In the genomic region with DNA sequence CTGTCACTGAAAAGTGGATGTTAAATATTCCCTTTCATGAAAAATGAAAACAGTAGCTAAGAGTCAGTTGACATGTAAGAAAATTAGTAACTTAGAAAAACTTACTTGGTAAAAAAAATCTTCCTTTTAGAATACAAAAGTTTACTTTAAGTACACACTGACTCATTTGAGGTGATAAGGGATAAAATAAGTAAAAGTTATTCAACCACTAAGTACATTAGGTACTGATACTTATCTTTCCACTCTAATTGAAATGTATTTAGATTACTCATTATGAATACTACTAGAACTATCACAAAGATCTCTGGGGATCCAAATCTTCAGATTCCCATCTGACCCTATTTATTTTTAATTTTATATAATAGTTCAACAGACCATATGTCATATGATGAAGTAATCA, we compare ENCODE assay signal across 28 cellular contexts. TPM values are rescaled to one million over a fixed set of nuclear protein-coding genes. Genes with fewer than 3 reads are reported as not detected.
"Had no signal": no experiment of that assay in that cellular context is flagged by ENCODE, and none has a peak within 500 bp of the region (broad histone marks: within the 10 kb centered on the region; RNA-seq: fewer than 3 reads in every experiment).

No MANE protein-coding gene starts in this region.

- H3K36me3 ChIP-seq: neural progenitor cell, ovary had no signal

- H3K4me2 ChIP-seq: neural progenitor cell had no signal

- H2AFZ ChIP-seq: neural progenitor cell had no signal

- H3K9me3 ChIP-seq: esophagus muscularis mucosa, gastroesophageal sphincter, left ventricle myocardium inferior, lower lobe of right lung, ovary, prostate gland, right lobe of liver, suprapubic skin, tibial artery, upper lobe of right lung, vagina had no signal

- H3K27me3 ChIP-seq: dorsolateral prefrontal cortex, esophagus muscularis mucosa, gastroesophageal sphincter, neural progenitor cell, ovary, right lobe of liver, suprapubic skin, tibial artery, upper lobe of right lung, vagina had no signal

- H3K27ac ChIP-seq: dorsolateral prefrontal cortex, epithelial cell of prostate, esophagus muscularis mucosa, gastroesophageal sphincter, left ventricle myocardium inferior, lower lobe of right lung, neural progenitor cell, ovary, prostate gland, right lobe of liver, suprapubic skin, tibial artery, upper lobe of right lung, vagina had no signal

- H3K27me3 Mint-ChIP-seq: memory B cell; natural killer cell treated with Interleukin-12 subunit alpha and Interleukin-12 subunit beta and Interleukin-15 and Interleukin-18, amount 100 ng/mL, for 72 hours had no signal

- H3K4me1 ChIP-seq: esophagus muscularis mucosa, gastroesophageal sphincter, left ventricle myocardium inferior, lower lobe of right lung, neural progenitor cell, prostate gland, right lobe of liver, suprapubic skin, tibial artery, upper lobe of right lung, vagina had no signal

- H3K9me3 Mint-ChIP-seq: immature natural killer cell; memory B cell; natural killer cell treated with Interleukin-12 subunit alpha and Interleukin-12 subunit beta and Interleukin-15 and Interleukin-18, amount 100 ng/mL, for 72 hours; neural progenitor cell; stimulated activated effector memory CD8-positive, alpha-beta T cell treated with anti-CD3 and anti-CD28 coated beads, Interleukin-12 subunit alpha, Interleukin-12 subunit beta, amount 100 ng/mL, for 72 hours had no signal

- H3K4me3 ChIP-seq: dorsolateral prefrontal cortex, esophagus muscularis mucosa, gastroesophageal sphincter, left ventricle myocardium inferior, lower lobe of right lung, neural progenitor cell, ovary, prostate gland, right lobe of liver, suprapubic skin, tibial artery, upper lobe of right lung, vagina had no signal

- H3K27ac Mint-ChIP-seq: immature natural killer cell; natural killer cell treated with Interleukin-12 subunit alpha and Interleukin-12 subunit beta and Interleukin-15 and Interleukin-18, amount 100 ng/mL, for 72 hours; neural progenitor cell had no signal

- H3K9ac ChIP-seq: neural progenitor cell had no signal

- H3K4me1 Mint-ChIP-seq: immature natural killer cell; neural progenitor cell; stimulated activated effector memory CD8-positive, alpha-beta T cell treated with anti-CD3 and anti-CD28 coated beads, Interleukin-12 subunit alpha, Interleukin-12 subunit beta, amount 100 ng/mL, for 72 hours had no signal

- H3K4me3 Mint-ChIP-seq: immature natural killer cell; memory B cell; natural killer cell treated with Interleukin-12 subunit alpha and Interleukin-12 subunit beta and Interleukin-15 and Interleukin-18, amount 100 ng/mL, for 72 hours; neural progenitor cell; stimulated activated effector memory CD8-positive, alpha-beta T cell treated with anti-CD3 and anti-CD28 coated beads, Interleukin-12 subunit alpha, Interleukin-12 subunit beta, amount 100 ng/mL, for 72 hours had no signal

- DNase-seq: cortex of kidney; dorsolateral prefrontal cortex; effector memory CD4-positive, alpha-beta T cell; immature natural killer cell; kidney; left cardiac atrium; left ventricle myocardium inferior; lower lobe of right lung; midbrain; nucleus accumbens; ovary; retina; right lobe of liver; stimulated activated CD4-positive, alpha-beta T cell treated with anti-CD3 and anti-CD28 coated beads, Interleukin-4, amount 100 ng/mL, for 1 hour; stimulated activated CD8-positive, alpha-beta memory T cell treated with anti-CD3 and anti-CD28 coated beads, Interleukin-4, amount 100 ng/mL, for 48 hours; stimulated activated naive CD8-positive, alpha-beta T cell treated with anti-CD3 and anti-CD28 coated beads, Interleukin-15, Interleukin-2, amounts not matched to agents 100 U/mL and 50 U/mL, for 24 hours; tibial artery; upper lobe of right lung had no signal

RNA-seq across cellular contexts. Expression of a gene that starts 12.2 kb away (rescaled TPM):
- total RNA-seq: esophagus muscularis mucosa, left cardiac atrium, left ventricle myocardium inferior, ovary, right lobe of liver, vagina had no signal
